In the genomic region with DNA sequence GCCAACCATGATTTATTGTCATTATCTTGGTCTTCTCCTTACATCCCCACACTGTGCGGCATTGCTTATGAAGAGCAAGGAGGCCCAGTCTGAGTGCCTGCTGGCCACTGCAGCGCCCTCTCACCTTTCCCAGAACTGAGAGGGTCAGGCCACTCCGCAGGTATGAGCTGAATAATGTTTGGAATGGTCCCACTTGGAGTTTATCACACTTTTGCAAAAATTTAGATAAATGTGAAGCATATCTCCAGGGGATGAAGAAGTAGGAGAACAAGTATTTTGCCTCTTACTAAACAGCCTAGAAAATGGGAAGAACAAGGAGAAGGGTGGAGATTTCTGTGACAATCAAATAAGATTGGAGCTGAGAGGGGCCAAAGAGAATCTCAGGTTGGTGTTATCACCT, we compare ENCODE assay signal across 2 cellular contexts.
TF ChIP-seq lines count a peak whose summit lies in the region.

No MANE protein-coding gene starts in this region.

TF ChIP-seq in IMR-90, 13 proteins besides CTCF, POLR2A, EP300 and RAD21 (continued from another document):
- TF ChIP-seq MAZ (IDR thresholded peaks at IDR 0.05; ENCODE audit: borderline replicate concordance, low read depth, low read length) (no peak), NFE2L2 (IDR thresholded peaks at IDR 0.05; ENCODE audit: low read depth, low read length) (no peak), FOS (IDR thresholded peaks at IDR 0.05; ENCODE audit: low read depth, low read length) (no peak), BHLHE40 (IDR thresholded peaks at IDR 0.05; ENCODE audit: low read depth, low read length) (no peak)
- TF ChIP-seq, protein P1, sequence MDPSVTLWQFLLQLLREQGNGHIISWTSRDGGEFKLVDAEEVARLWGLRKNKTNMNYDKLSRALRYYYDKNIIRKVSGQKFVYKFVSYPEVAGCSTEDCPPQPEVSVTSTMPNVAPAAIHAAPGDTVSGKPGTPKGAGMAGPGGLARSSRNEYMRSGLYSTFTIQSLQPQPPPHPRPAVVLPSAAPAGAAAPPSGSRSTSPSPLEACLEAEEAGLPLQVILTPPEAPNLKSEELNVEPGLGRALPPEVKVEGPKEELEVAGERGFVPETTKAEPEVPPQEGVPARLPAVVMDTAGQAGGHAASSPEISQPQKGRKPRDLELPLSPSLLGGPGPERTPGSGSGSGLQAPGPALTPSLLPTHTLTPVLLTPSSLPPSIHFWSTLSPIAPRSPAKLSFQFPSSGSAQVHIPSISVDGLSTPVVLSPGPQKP (IDR thresholded peaks at IDR 0.05; ENCODE audit: borderline replicate concordance, low read depth, low read length): no peak
TF ChIP-seq in IMR-90: peak in this region for 0.

TF ChIP-seq in SK-N-SH, 30 proteins besides CTCF, POLR2A, EP300 and RAD21 (continued from another document):
- TF ChIP-seq CHD2 (IDR thresholded peaks at IDR 0.05; ENCODE audit: low read length, partially characterized antibody) (no peak), GATA2 (CRISPR knock-in tag; IDR thresholded peaks at IDR 0.05) (no peak), RXRA (IDR thresholded peaks at IDR 0.05; ENCODE audit: borderline replicate concordance, low read depth) (no peak), GABPA (IDR thresholded peaks at IDR 0.05; ENCODE audit: low read depth) (no peak)
- TF ChIP-seq, protein P2, sequence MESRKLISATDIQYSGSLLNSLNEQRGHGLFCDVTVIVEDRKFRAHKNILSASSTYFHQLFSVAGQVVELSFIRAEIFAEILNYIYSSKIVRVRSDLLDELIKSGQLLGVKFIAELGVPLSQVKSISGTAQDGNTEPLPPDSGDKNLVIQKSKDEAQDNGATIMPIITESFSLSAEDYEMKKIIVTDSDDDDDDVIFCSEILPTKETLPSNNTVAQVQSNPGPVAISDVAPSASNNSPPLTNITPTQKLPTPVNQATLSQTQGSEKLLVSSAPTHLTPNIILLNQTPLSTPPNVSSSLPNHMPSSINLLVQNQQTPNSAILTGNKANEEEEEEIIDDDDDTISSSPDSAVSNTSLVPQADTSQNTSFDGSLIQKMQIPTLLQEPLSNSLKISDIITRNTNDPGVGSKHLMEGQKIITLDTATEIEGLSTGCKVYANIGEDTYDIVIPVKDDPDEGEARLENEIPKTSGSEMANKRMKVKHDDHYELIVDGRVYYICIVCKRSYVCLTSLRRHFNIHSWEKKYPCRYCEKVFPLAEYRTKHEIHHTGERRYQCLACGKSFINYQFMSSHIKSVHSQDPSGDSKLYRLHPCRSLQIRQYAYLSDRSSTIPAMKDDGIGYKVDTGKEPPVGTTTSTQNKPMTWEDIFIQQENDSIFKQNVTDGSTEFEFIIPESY (IDR thresholded peaks at IDR 0.05; ENCODE audit: borderline replicate concordance, low read depth): no peak
TF ChIP-seq in SK-N-SH: peak in this region for 0.
